In the genomic region with DNA sequence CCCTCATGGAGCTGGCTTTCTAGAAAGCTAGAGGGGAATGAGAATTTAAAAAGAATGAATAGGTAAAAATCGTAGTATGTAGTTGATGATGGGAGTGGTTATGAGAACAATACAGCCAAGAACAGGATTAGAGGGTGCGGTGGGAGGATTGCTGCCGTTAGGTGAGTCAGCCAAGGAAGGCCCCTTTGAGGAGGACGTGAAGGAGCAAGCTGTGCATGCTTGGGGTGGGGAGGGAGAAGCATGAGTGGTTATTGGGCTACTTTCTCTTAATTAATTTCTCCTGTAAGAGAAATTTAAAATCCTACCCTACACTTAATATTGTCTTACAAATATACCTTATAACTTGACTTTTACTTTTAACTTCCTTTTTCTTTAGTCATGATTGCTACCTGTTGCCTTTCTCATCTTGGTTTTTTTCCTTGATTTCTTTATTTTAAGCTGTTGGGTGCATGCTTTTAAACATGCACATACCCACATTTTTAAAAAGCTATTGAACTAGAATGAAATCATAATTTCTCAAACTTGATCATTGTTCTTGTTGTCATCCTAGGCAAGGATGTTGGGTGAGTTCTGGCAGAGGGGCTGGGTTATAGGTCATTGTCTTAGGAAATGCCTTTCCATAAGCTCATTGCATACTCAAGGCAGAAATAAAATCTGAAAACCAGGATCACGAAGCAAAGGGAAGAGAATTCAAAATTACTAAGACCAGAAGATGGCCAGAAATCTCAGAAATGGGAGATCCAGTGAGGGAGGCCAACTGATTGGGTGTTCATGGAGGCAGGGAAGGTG, we compare ENCODE assay signal across 2 cellular contexts.
TF ChIP-seq lines count a peak whose summit lies in the region.

No MANE protein-coding gene starts in this region.

TF ChIP-seq in H1, 55 proteins besides CTCF, POLR2A, EP300 and RAD21:
- TF ChIP-seq, protein P1, sequence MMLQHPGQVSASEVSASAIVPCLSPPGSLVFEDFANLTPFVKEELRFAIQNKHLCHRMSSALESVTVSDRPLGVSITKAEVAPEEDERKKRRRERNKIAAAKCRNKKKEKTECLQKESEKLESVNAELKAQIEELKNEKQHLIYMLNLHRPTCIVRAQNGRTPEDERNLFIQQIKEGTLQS (IDR thresholded peaks at IDR 0.05; ENCODE audit: insufficient read depth, low read depth, low read length), result no peak
- TF ChIP-seq POU5F1 (IDR thresholded peaks at IDR 0.05; ENCODE audit: low read depth, low read length), result no peak
- no peak for TF ChIP-seq TBP (IDR thresholded peaks at IDR 0.05; ENCODE audit: low read depth, low read length)
- no peak for TF ChIP-seq CREB1 (IDR thresholded peaks at IDR 0.05)
- no peak for TF ChIP-seq CBX5 (IDR thresholded peaks at IDR 0.05; ENCODE audit: low read depth, low read length)
- no peak for TF ChIP-seq KDM1A (IDR thresholded peaks at IDR 0.05; ENCODE audit: borderline replicate concordance, low read length)
- no peak for TF ChIP-seq PHF8 (conservative IDR thresholded peaks at IDR 0.05; ENCODE audit: low read depth, low read length)
- TF ChIP-seq SRF (IDR thresholded peaks at IDR 0.05; ENCODE audit: low read depth, low read length), result no peak
- TF ChIP-seq, protein P2, sequence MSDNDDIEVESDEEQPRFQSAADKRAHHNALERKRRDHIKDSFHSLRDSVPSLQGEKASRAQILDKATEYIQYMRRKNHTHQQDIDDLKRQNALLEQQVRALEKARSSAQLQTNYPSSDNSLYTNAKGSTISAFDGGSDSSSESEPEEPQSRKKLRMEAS (IDR thresholded peaks at IDR 0.05), result no peak
- TF ChIP-seq MAFK (IDR thresholded peaks at IDR 0.05; ENCODE audit: low read depth, low read length), result no peak
- TF ChIP-seq ZNF274 (IDR thresholded peaks at IDR 0.05; ENCODE audit: borderline replicate concordance, extremely low read depth, low read length), result no peak
- no peak for TF ChIP-seq NANOG (IDR thresholded peaks at IDR 0.05; ENCODE audit: insufficient read depth, low read depth, low read length, poor library complexity, severe bottlenecking)
- TF ChIP-seq BRCA1 (IDR thresholded peaks at IDR 0.05; ENCODE audit: low read depth, low read length), result no peak
- TF ChIP-seq JUN (IDR thresholded peaks at IDR 0.05; ENCODE audit: low read depth, low read length), result no peak
- no peak for TF ChIP-seq HDAC6 (IDR thresholded peaks at IDR 0.05; ENCODE audit: low read depth, low read length)
- TF ChIP-seq TAF7 (optimal IDR thresholded peaks at IDR 0.05; ENCODE audit: borderline replicate concordance, low read depth, low read length), result no peak
- TF ChIP-seq SIRT6 (IDR thresholded peaks at IDR 0.05; ENCODE audit: low read length), result no peak
- TF ChIP-seq TCF12 (IDR thresholded peaks at IDR 0.05; ENCODE audit: low read depth, low read length), result no peak
- TF ChIP-seq TAF1 (IDR thresholded peaks at IDR 0.05; ENCODE audit: low read depth, low read length), result no peak
- TF ChIP-seq YY1 (IDR thresholded peaks at IDR 0.05; ENCODE audit: low read depth, low read length), result no peak

TF ChIP-seq in SK-N-SH, 30 proteins besides CTCF, POLR2A, EP300 and RAD21:
- TF ChIP-seq, protein P3, sequence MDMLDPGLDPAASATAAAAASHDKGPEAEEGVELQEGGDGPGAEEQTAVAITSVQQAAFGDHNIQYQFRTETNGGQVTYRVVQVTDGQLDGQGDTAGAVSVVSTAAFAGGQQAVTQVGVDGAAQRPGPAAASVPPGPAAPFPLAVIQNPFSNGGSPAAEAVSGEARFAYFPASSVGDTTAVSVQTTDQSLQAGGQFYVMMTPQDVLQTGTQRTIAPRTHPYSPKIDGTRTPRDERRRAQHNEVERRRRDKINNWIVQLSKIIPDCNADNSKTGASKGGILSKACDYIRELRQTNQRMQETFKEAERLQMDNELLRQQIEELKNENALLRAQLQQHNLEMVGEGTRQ (IDR thresholded peaks at IDR 0.05; ENCODE audit: borderline replicate concordance, low read depth, low read length), result no peak
- TF ChIP-seq FOXJ3 (CRISPR knock-in tag; IDR thresholded peaks at IDR 0.05), result no peak
- TF ChIP-seq, protein P4, sequence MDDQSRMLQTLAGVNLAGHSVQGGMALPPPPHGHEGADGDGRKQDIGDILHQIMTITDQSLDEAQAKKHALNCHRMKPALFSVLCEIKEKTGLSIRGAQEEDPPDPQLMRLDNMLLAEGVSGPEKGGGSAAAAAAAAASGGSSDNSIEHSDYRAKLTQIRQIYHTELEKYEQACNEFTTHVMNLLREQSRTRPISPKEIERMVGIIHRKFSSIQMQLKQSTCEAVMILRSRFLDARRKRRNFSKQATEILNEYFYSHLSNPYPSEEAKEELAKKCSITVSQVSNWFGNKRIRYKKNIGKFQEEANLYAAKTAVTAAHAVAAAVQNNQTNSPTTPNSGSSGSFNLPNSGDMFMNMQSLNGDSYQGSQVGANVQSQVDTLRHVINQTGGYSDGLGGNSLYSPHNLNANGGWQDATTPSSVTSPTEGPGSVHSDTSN (IDR thresholded peaks at IDR 0.05), result no peak
- TF ChIP-seq YY1 (IDR thresholded peaks at IDR 0.05; ENCODE audit: low read depth), result no peak
- TF ChIP-seq RXRA (IDR thresholded peaks at IDR 0.05; ENCODE audit: borderline replicate concordance, low read depth), result no peak
- TF ChIP-seq MEF2A (IDR thresholded peaks at IDR 0.05; ENCODE audit: borderline replicate concordance, low read depth), result no peak
- no peak for TF ChIP-seq SMC3 (IDR thresholded peaks at IDR 0.05; ENCODE audit: low read depth, low read length)
- TF ChIP-seq, protein P2 (IDR thresholded peaks at IDR 0.05; ENCODE audit: low read depth), result no peak
- TF ChIP-seq POLR2AphosphoS5 (IDR thresholded peaks at IDR 0.05; ENCODE audit: low read depth, low read length), result no peak
- no peak for TF ChIP-seq MXI1 (IDR thresholded peaks at IDR 0.05; ENCODE audit: low read depth, low read length)
- TF ChIP-seq NRF1 (IDR thresholded peaks at IDR 0.05; ENCODE audit: low read depth, low read length), result no peak
- no peak for TF ChIP-seq FOXM1 (IDR thresholded peaks at IDR 0.05; ENCODE audit: low read depth)
- TF ChIP-seq, protein P5, sequence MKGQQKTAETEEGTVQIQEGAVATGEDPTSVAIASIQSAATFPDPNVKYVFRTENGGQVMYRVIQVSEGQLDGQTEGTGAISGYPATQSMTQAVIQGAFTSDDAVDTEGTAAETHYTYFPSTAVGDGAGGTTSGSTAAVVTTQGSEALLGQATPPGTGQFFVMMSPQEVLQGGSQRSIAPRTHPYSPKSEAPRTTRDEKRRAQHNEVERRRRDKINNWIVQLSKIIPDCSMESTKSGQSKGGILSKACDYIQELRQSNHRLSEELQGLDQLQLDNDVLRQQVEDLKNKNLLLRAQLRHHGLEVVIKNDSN (IDR thresholded peaks at IDR 0.05; ENCODE audit: borderline replicate concordance, low read depth), result no peak
- TF ChIP-seq CHD2 (IDR thresholded peaks at IDR 0.05; ENCODE audit: low read length, partially characterized antibody), result no peak
